Comparison of ENCODE assay signal across 15 cellular contexts in genomic region chr1:33713058-33713877, GRCh38.
DNase-seq lines count a peak whose midpoint lies in the region; TF ChIP-seq lines count a peak whose summit lies in the region.
"Had no signal": no experiment of that assay in that cellular context is flagged by ENCODE, and none has a peak within 500 bp of the region (broad histone marks: within the 10 kb centered on the region; RNA-seq: fewer than 3 reads in every experiment).

No MANE protein-coding gene starts in this region.

- H3K4me1 Mint-ChIP-seq in neural progenitor cell, result peaks cover 21% of the 10 kb centered on the region
- peaks cover 6% of the 10 kb centered on the region for H3K4me1 Mint-ChIP-seq in type B pancreatic cell (ENCODE audit: unreplicated experiment)
- H3K4me1 Mint-ChIP-seq in Calu3 (ENCODE audit: low read depth, unreplicated experiment), result no peaks in the 10 kb centered on the region

- H3K4me3 Mint-ChIP-seq in neural progenitor cell (no peak overlapping the region), type B pancreatic cell (no peak overlapping the region), Calu3 (ENCODE audit: low read depth, unreplicated experiment) (no peak overlapping the region)
- H3K4me3 Mint-ChIP-seq: CD4-positive, alpha-beta T cell had no signal

- H3F3A ChIP-seq in neural progenitor cell (ENCODE audit: low read depth), result no peaks in the 10 kb centered on the region

- no peaks in the 10 kb centered on the region for H3K4me1 ChIP-seq in neural progenitor cell
- no peaks in the 10 kb centered on the region for H3K4me1 ChIP-seq in breast epithelium

- BruUV-seq in Calu3 (replicated peaks; lab: Mats Ljungman, UMichigan), result no TSS peak

- H3K36me3 ChIP-seq in neural progenitor cell (no peaks in the 10 kb centered on the region), breast epithelium (no peaks in the 10 kb centered on the region)
- H3K36me3 ChIP-seq: BLaER1 treated with 17β-estradiol and CSF1 and Interleukin-3, amounts not matched to agents 10 nM and 100 nM had no signal

- H3K4me2 ChIP-seq in neural progenitor cell, result no peak overlapping the region
- H3K4me2 ChIP-seq: BLaER1 treated with 17β-estradiol and CSF1 and Interleukin-3, amounts not matched to agents 10 nM and 100 nM had no signal

- DNase-seq in activated CD8-positive, alpha-beta memory T cell treated with anti-CD3 and anti-CD28 coated beads for 24 hours, result peak; percentile 21
- DNase-seq in activated CD8-positive, alpha-beta memory T cell treated with anti-CD3 and anti-CD28 coated beads, Interleukin-2, amount 50 U/mL, for 48 hours, result no peak
- peak; percentile 22 for DNase-seq in ecto neural progenitor cell (ENCODE audit: low spot score)
- no peak for DNase-seq in neural progenitor cell (ENCODE audit: low spot score)
- peak; percentile 29 for DNase-seq in type B pancreatic cell (ENCODE audit: extremely low spot score, unreplicated experiment)
- no peak for DNase-seq in activated CD4-positive, alpha-beta T cell treated with anti-CD3 and anti-CD28 coated beads, Interleukin-2, amount 50 U/mL, for 1 hour
- DNase-seq in breast epithelium (ENCODE audit: low spot score in 2 of 2), result no peak
- DNase-seq in Calu3, result no peak
- DNase-seq: ACHN; CD4-positive, alpha-beta T cell; DMS79; HCEC 1CT had no signal

- H2AFZ ChIP-seq in neural progenitor cell (replicated peaks), result no peak overlapping the region

- no peak for TF ChIP-seq POLR2A in breast epithelium (IDR thresholded peaks at IDR 0.05)

- H3K9me3 Mint-ChIP-seq in neural progenitor cell (no peaks in the 10 kb centered on the region), type B pancreatic cell (no peaks in the 10 kb centered on the region), Calu3 (ENCODE audit: low read depth, unreplicated experiment) (peaks cover 3% of the 10 kb centered on the region)
- H3K9me3 Mint-ChIP-seq: CD4-positive, alpha-beta T cell had no signal

- H3K4me3 ChIP-seq in neural progenitor cell, result no peak overlapping the region
- no peak overlapping the region for H3K4me3 ChIP-seq in breast epithelium
- H3K4me3 ChIP-seq: BLaER1 treated with 17β-estradiol and CSF1 and Interleukin-3, amounts not matched to agents 10 nM and 100 nM; GM12878 had no signal

- H4K20me1 ChIP-seq in neural progenitor cell (ENCODE audit: low read depth), result no peaks in the 10 kb centered on the region
- H4K20me1 ChIP-seq: BLaER1 treated with 17β-estradiol and CSF1 and Interleukin-3, amounts not matched to agents 10 nM and 100 nM had no signal

- H3K36me3 Mint-ChIP-seq in neural progenitor cell, result peaks cover 2% of the 10 kb centered on the region
- H3K36me3 Mint-ChIP-seq in type B pancreatic cell, result no peaks in the 10 kb centered on the region
- H3K36me3 Mint-ChIP-seq in Calu3 (ENCODE audit: insufficient read depth, unreplicated experiment), result no peaks in the 10 kb centered on the region

- TF ChIP-seq CTCF in neural progenitor cell (IDR thresholded peaks at IDR 0.05), result no peak
- no peak for TF ChIP-seq CTCF in type B pancreatic cell (conservative IDR thresholded peaks at IDR 0.05)
- TF ChIP-seq CTCF in breast epithelium (IDR thresholded peaks at IDR 0.05), result no peak
- TF ChIP-seq CTCF in Calu3 (IDR thresholded peaks at IDR 0.05; ENCODE audit: unreplicated experiment), result no peak

- H3K79me2 ChIP-seq in neural progenitor cell (ENCODE audit: low read depth), result no peaks in the 10 kb centered on the region

- intact Hi-C loops in breast epithelium (cut with DNase I; ENCODE audit: low total_unique reads) (no loop called here), Calu3 (cut with micrococcal nuclease; ENCODE audit: unreplicated experiment) (no loop called here)

- H3K27ac ChIP-seq in neural progenitor cell, result no peak overlapping the region
- no peak overlapping the region for H3K27ac ChIP-seq in breast epithelium
- H3K27ac ChIP-seq: BLaER1 treated with 17β-estradiol and CSF1 and Interleukin-3, amounts not matched to agents 10 nM and 100 nM; HL-60 had no signal

- no peaks in the 10 kb centered on the region for H3K27me3 Mint-ChIP-seq in neural progenitor cell (ENCODE audit: insufficient read depth, low read depth)
- peaks cover 19% of the 10 kb centered on the region for H3K27me3 Mint-ChIP-seq in type B pancreatic cell
- H3K27me3 Mint-ChIP-seq in Calu3 (ENCODE audit: unreplicated experiment), result peaks cover 50% of the 10 kb centered on the region

- no peaks in the 10 kb centered on the region for H3K27me3 ChIP-seq in neural progenitor cell
- H3K27me3 ChIP-seq in breast epithelium, result peaks cover 0 to 4% of the 10 kb centered on the region in 2 donors
- H3K27me3 ChIP-seq: BLaER1 treated with 17β-estradiol and CSF1 and Interleukin-3, amounts not matched to agents 10 nM and 100 nM had no signal

- H3K9me3 ChIP-seq in neural progenitor cell (ENCODE audit: low read depth) (no peaks in the 10 kb centered on the region), breast epithelium (no peaks in the 10 kb centered on the region)
- H3K9me3 ChIP-seq: BLaER1 treated with 17β-estradiol and CSF1 and Interleukin-3, amounts not matched to agents 10 nM and 100 nM had no signal

- CTCF ChIA-PET in Calu3 (lab: Charles Lee), result no interaction called here

- H3K9ac ChIP-seq in neural progenitor cell, result no peak overlapping the region
- H3K9ac ChIP-seq: BLaER1 treated with 17β-estradiol and CSF1 and Interleukin-3, amounts not matched to agents 10 nM and 100 nM had no signal

- H3K27ac Mint-ChIP-seq in neural progenitor cell (peak overlapping the region; percentile 57), type B pancreatic cell (no peak overlapping the region), Calu3 (ENCODE audit: unreplicated experiment) (no peak overlapping the region)
- H3K27ac Mint-ChIP-seq: CD4-positive, alpha-beta T cell had no signal

Comparison
In these comparisons a context has a peak if more than half of its experiments do, and no peak if none do; other contexts are left out.
1. DNase-seq: peak in activated CD8-positive, alpha-beta memory T cell treated with anti-CD3 and anti-CD28 coated beads for 24 hours (single experiment), ecto neural progenitor cell (single experiment) and type B pancreatic cell (single experiment); none in activated CD8-positive, alpha-beta memory T cell treated with anti-CD3 and anti-CD28 coated beads, Interleukin-2, amount 50 U/mL, for 48 hours (single experiment), neural progenitor cell (single experiment), activated CD4-positive, alpha-beta T cell treated with anti-CD3 and anti-CD28 coated beads, Interleukin-2, amount 50 U/mL, for 1 hour (single experiment), breast epithelium (0 of 2) and Calu3 (single experiment).